Comparison of ENCODE assay signal across 9 cellular contexts in genomic region chr5:82817897-82818676, GRCh38.
"Had no signal": no experiment of that assay in that cellular context is flagged by ENCODE, and none has a peak within 500 bp of the region (broad histone marks: within the 10 kb centered on the region; RNA-seq: fewer than 3 reads in every experiment).

No MANE protein-coding gene starts in this region.

- H3K27me3 Mint-ChIP-seq: activated naive CD8-positive, alpha-beta T cell had no signal

- ATAC-seq: left cardiac atrium had no signal

- H3K27ac Mint-ChIP-seq: activated naive CD8-positive, alpha-beta T cell had no signal

- DNase-seq: anterior cingulate cortex; dorsolateral prefrontal cortex; left cardiac atrium; midbrain; posterior cingulate gyrus; stimulated activated CD4-positive, alpha-beta T cell treated with anti-CD3 and anti-CD28 coated beads, Interleukin-15, amount 100 ng/mL, for 24 hours; stimulated activated CD4-positive, alpha-beta T cell treated with anti-CD3 and anti-CD28 coated beads, Interleukin-4, amount 100 ng/mL, for 24 hours; T-helper 1 cell had no signal

- H3K36me3 Mint-ChIP-seq: activated naive CD8-positive, alpha-beta T cell had no signal

- H3K4me3 Mint-ChIP-seq: activated naive CD8-positive, alpha-beta T cell had no signal
